In the genomic region with DNA sequence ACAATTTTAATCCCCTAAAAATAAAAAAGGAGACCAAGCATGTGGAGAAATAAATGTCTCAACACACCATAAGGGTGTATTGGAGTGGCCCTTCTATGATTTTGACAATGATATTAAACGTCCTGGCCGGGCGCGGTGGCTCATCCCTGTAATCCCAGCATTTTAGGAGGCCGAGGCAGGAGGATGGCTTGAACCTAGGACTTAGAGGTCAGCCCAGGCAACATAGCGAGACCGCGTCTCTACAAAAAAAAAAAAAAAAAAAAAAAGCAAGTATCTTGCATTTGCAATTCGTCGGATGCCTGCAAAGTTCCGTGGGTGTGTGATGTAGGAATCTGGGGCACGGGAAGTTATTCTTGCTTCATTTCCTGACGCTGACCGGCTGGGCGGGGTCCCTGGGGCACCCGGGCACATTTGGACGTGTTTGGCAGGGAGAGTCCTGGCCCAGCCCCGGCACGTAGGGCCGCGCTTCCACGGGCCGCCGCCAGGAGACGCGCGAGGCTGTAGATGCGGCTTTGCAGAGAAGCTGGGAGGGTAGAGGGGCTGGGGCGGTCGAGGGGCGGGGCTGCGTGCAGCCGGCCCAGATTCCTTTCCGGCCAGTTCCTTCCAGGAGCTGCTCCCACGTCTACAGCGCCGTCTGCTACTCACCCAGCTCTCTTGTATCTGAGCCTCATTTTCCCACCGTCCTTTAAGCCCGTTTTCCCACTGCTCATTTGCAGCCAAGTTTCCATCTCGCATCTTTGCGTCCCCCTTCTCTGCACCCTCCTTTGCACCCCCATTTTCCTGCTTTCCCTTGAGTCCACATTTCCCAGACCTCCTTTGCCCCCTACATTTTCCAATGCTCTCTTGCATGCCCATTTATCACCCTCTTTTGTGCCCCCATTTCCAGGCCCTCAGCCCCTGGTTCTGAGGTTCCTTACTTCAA, we compare ENCODE assay signal across 1 cellular context.
TF ChIP-seq lines count a peak whose summit lies in the region.

No MANE protein-coding gene starts in this region.

TF ChIP-seq in A549, 52 proteins besides CTCF, POLR2A, EP300 and RAD21:
- TF ChIP-seq HOXB13 (CRISPR knock-in tag; IDR thresholded peaks at IDR 0.05; ENCODE audit: low read depth) (no peak), JUN (IDR thresholded peaks at IDR 0.05) (0 out of 5 replicates have a peak, but pooled peaks of 1 of the 2 experiments have one; percentile 35), BCL3 (IDR thresholded peaks at IDR 0.05) (0 out of 3 replicates have a peak, but pooled peaks have one; percentile 28), SMC3 (IDR thresholded peaks at IDR 0.05) (peak; percentile 97), CEBPB (IDR thresholded peaks at IDR 0.05) (peak in 1 of 2 experiments; percentile 44; a peak in 1 of 4 replicates), MYC (IDR thresholded peaks at IDR 0.05; ENCODE audit: borderline replicate concordance, low read length) (peak; percentile 48; the same call in 1 of the 2 replicates)
- TF ChIP-seq, protein P1, sequence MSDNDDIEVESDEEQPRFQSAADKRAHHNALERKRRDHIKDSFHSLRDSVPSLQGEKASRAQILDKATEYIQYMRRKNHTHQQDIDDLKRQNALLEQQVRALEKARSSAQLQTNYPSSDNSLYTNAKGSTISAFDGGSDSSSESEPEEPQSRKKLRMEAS (IDR thresholded peaks at IDR 0.05) = no peak
